ENCODE assay signal across 2 cellular contexts in genomic region chr9:81096667-81097066, GRCh38.
TF ChIP-seq lines count a peak whose summit lies in the region.

No MANE protein-coding gene starts in this region.

TF ChIP-seq in GM23338, 12 proteins besides CTCF, POLR2A, EP300 and RAD21 (continued from another document):
- TF ChIP-seq ZNF462 (CRISPR knock-in tag; IDR thresholded peaks at IDR 0.05) = no peak
- no peak for TF ChIP-seq STAT1 (IDR thresholded peaks at IDR 0.05; ENCODE audit: unreplicated experiment)
- no peak for TF ChIP-seq EZH2phosphoT487 (IDR thresholded peaks at IDR 0.05; ENCODE audit: unreplicated experiment)
- TF ChIP-seq, protein P1, sequence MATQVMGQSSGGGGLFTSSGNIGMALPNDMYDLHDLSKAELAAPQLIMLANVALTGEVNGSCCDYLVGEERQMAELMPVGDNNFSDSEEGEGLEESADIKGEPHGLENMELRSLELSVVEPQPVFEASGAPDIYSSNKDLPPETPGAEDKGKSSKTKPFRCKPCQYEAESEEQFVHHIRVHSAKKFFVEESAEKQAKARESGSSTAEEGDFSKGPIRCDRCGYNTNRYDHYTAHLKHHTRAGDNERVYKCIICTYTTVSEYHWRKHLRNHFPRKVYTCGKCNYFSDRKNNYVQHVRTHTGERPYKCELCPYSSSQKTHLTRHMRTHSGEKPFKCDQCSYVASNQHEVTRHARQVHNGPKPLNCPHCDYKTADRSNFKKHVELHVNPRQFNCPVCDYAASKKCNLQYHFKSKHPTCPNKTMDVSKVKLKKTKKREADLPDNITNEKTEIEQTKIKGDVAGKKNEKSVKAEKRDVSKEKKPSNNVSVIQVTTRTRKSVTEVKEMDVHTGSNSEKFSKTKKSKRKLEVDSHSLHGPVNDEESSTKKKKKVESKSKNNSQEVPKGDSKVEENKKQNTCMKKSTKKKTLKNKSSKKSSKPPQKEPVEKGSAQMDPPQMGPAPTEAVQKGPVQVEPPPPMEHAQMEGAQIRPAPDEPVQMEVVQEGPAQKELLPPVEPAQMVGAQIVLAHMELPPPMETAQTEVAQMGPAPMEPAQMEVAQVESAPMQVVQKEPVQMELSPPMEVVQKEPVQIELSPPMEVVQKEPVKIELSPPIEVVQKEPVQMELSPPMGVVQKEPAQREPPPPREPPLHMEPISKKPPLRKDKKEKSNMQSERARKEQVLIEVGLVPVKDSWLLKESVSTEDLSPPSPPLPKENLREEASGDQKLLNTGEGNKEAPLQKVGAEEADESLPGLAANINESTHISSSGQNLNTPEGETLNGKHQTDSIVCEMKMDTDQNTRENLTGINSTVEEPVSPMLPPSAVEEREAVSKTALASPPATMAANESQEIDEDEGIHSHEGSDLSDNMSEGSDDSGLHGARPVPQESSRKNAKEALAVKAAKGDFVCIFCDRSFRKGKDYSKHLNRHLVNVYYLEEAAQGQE (IDR thresholded peaks at IDR 0.05; ENCODE audit: unreplicated experiment) = no peak
- TF ChIP-seq CREB1 (CRISPR knock-in tag; IDR thresholded peaks at IDR 0.05; ENCODE audit: low read depth) = no peak
- no peak for TF ChIP-seq NANOG (IDR thresholded peaks at IDR 0.05; ENCODE audit: borderline replicate concordance)
- TF ChIP-seq JUNB (IDR thresholded peaks at IDR 0.05; ENCODE audit: unreplicated experiment) = no peak
- no peak for TF ChIP-seq ZNF331 (CRISPR knock-in tag; IDR thresholded peaks at IDR 0.05; ENCODE audit: low read depth)
- TF ChIP-seq EZH2 (IDR thresholded peaks at IDR 0.05; ENCODE audit: low read depth, unreplicated experiment) = no peak
- no peak for TF ChIP-seq ETS1 (IDR thresholded peaks at IDR 0.05)
- no peak for TF ChIP-seq ZNF114 (CRISPR knock-in tag; IDR thresholded peaks at IDR 0.05)

TF ChIP-seq in H1, 55 proteins besides CTCF, POLR2A, EP300 and RAD21:
- TF ChIP-seq, protein P2, sequence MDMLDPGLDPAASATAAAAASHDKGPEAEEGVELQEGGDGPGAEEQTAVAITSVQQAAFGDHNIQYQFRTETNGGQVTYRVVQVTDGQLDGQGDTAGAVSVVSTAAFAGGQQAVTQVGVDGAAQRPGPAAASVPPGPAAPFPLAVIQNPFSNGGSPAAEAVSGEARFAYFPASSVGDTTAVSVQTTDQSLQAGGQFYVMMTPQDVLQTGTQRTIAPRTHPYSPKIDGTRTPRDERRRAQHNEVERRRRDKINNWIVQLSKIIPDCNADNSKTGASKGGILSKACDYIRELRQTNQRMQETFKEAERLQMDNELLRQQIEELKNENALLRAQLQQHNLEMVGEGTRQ (IDR thresholded peaks at IDR 0.05; ENCODE audit: low read length) = no peak
- TF ChIP-seq RXRA (IDR thresholded peaks at IDR 0.05; ENCODE audit: insufficient read depth, low read depth, low read length) (no peak), KDM1A (IDR thresholded peaks at IDR 0.05; ENCODE audit: borderline replicate concordance, low read length) (no peak), SP1 (IDR thresholded peaks at IDR 0.05; ENCODE audit: low read depth, low read length) (no peak)
- TF ChIP-seq, protein P3, sequence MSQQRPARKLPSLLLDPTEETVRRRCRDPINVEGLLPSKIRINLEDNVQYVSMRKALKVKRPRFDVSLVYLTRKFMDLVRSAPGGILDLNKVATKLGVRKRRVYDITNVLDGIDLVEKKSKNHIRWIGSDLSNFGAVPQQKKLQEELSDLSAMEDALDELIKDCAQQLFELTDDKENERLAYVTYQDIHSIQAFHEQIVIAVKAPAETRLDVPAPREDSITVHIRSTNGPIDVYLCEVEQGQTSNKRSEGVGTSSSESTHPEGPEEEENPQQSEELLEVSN (IDR thresholded peaks at IDR 0.05) = no peak
